Comparison of ENCODE assay signal across 18 cellular contexts in the genomic region with DNA sequence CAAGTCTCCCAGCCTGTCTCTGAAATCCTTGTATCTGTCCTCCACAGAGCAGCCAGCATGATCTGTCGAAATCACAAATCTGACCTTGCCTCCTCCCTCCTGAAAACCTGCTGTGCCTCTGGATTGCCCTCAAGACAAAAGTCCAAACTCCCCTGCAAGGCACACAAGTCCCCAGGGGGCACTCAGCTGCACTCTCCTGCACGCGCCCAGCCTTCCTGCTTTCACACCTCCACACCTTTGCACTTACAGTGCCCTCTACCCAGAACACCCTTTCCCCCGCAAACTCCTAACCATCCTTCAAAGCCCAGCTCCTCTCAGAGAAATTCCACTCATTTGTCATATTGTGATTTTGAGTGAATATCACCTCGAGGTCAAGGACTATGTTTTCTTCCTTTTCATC.
"Had no signal": no experiment of that assay in that cellular context is flagged by ENCODE, and none has a peak within 500 bp of the region (broad histone marks: within the 10 kb centered on the region; RNA-seq: fewer than 3 reads in every experiment).

No MANE protein-coding gene starts in this region.

- H3K4me3 Mint-ChIP-seq: activated CD4-positive, alpha-beta memory T cell treated with anti-CD3 and anti-CD28 coated beads, Interleukin-2, amount 10 ng/mL, durations not matched to agents 7 days and 5 days; activated naive CD4-positive, alpha-beta T cell treated with anti-CD3 and anti-CD28 coated beads, Interleukin-2, amount 10 ng/mL, durations not matched to agents 7 days and 5 days; activated naive CD8-positive, alpha-beta T cell treated with anti-CD3 and anti-CD28 coated beads, Interleukin-2, amount 50 U/mL, for 24 hours; activated T-cell treated with anti-CD3 and anti-CD28 coated beads, Interleukin-2, amount 50 U/mL, for 72 hours; naive thymus-derived CD4-positive, alpha-beta T cell; stimulated activated naive CD8-positive, alpha-beta T cell treated with anti-CD3 and anti-CD28 coated beads, Interleukin-15, amount 100 ng/mL, for 72 hours had no signal

- H3K36me3 ChIP-seq: heart left ventricle, neutrophil, ovary, suprapubic skin, tibial nerve, uterus had no signal

- H3K4me1 Mint-ChIP-seq: activated CD4-positive, alpha-beta memory T cell treated with anti-CD3 and anti-CD28 coated beads, Interleukin-2, amount 10 ng/mL, durations not matched to agents 7 days and 5 days; activated naive CD4-positive, alpha-beta T cell treated with anti-CD3 and anti-CD28 coated beads, Interleukin-2, amount 10 ng/mL, durations not matched to agents 7 days and 5 days; stimulated activated naive CD8-positive, alpha-beta T cell treated with anti-CD3 and anti-CD28 coated beads, Interleukin-15, amount 100 ng/mL, for 72 hours had no signal

- H3K4me3 ChIP-seq: coronary artery, heart left ventricle, lung, ovary, suprapubic skin, tibial nerve, uterus had no signal

- ATAC-seq: activated naive CD8-positive, alpha-beta T cell treated with anti-CD3 and anti-CD28 coated beads, Interleukin-2, amount 50 U/mL, for 24 hours; naive thymus-derived CD4-positive, alpha-beta T cell had no signal

- H3K4me1 ChIP-seq: heart left ventricle, suprapubic skin, uterus had no signal

- H3K27me3 Mint-ChIP-seq: stimulated activated naive CD8-positive, alpha-beta T cell treated with anti-CD3 and anti-CD28 coated beads, Interleukin-15, amount 100 ng/mL, for 72 hours had no signal

- H3K27ac ChIP-seq: coronary artery, heart left ventricle, neutrophil, ovary, suprapubic skin, tibial nerve, uterus had no signal

- H3K9me3 Mint-ChIP-seq: activated CD4-positive, alpha-beta memory T cell treated with anti-CD3 and anti-CD28 coated beads, Interleukin-2, amount 10 ng/mL, durations not matched to agents 7 days and 5 days; activated naive CD4-positive, alpha-beta T cell treated with anti-CD3 and anti-CD28 coated beads, Interleukin-2, amount 10 ng/mL, durations not matched to agents 7 days and 5 days; activated naive CD8-positive, alpha-beta T cell treated with anti-CD3 and anti-CD28 coated beads, Interleukin-2, amount 50 U/mL, for 24 hours; activated T-cell treated with anti-CD3 and anti-CD28 coated beads, Interleukin-2, amount 50 U/mL, for 72 hours; stimulated activated naive CD8-positive, alpha-beta T cell treated with anti-CD3 and anti-CD28 coated beads, Interleukin-15, amount 100 ng/mL, for 72 hours had no signal

- H3K27ac Mint-ChIP-seq: activated CD4-positive, alpha-beta memory T cell treated with anti-CD3 and anti-CD28 coated beads, Interleukin-2, amount 10 ng/mL, durations not matched to agents 7 days and 5 days; activated naive CD4-positive, alpha-beta T cell treated with anti-CD3 and anti-CD28 coated beads, Interleukin-2, amount 10 ng/mL, durations not matched to agents 7 days and 5 days; activated naive CD8-positive, alpha-beta T cell treated with anti-CD3 and anti-CD28 coated beads, Interleukin-2, amount 50 U/mL, for 24 hours; activated T-cell treated with anti-CD3 and anti-CD28 coated beads, Interleukin-2, amount 50 U/mL, for 72 hours; naive thymus-derived CD4-positive, alpha-beta T cell had no signal

- H3K9me3 ChIP-seq: heart left ventricle, neutrophil, ovary, suprapubic skin, tibial nerve, uterus had no signal

- H3K27me3 ChIP-seq: ovary, suprapubic skin, tibial nerve, uterus had no signal

- DNase-seq: activated CD4-positive, alpha-beta memory T cell treated with anti-CD3 and anti-CD28 coated beads, Interleukin-2, amount 10 ng/mL, durations not matched to agents 7 days and 5 days; activated CD4-positive, alpha-beta T cell treated with anti-CD3 and anti-CD28 coated beads for 48 hours; activated effector memory CD4-positive, alpha-beta T cell treated with Interleukin-2 at 50 U/mL for 16 hours; activated naive CD8-positive, alpha-beta T cell treated with anti-CD3 and anti-CD28 coated beads, Interleukin-2, amount 50 U/mL, for 24 hours; activated T-cell treated with anti-CD3 and anti-CD28 coated beads, Interleukin-2, amount 50 U/mL, for 72 hours; cerebellar nuclear complex; naive thymus-derived CD4-positive, alpha-beta T cell; stimulated activated CD4-positive, alpha-beta T cell treated with anti-CD3 and anti-CD28 coated beads, Interleukin-1b, Interleukin-23, amount 100 ng/mL, for 48 hours; stimulated activated naive CD8-positive, alpha-beta T cell treated with anti-CD3 and anti-CD28 coated beads, Interleukin-15, amount 100 ng/mL, for 72 hours; uterus had no signal

- H3K36me3 Mint-ChIP-seq: activated naive CD4-positive, alpha-beta T cell treated with anti-CD3 and anti-CD28 coated beads, Interleukin-2, amount 10 ng/mL, durations not matched to agents 7 days and 5 days; naive thymus-derived CD4-positive, alpha-beta T cell had no signal
